Comparison of ENCODE assay signal across 2 cellular contexts in genomic region chr12:52980096-52980694, GRCh38.
TF ChIP-seq lines count a peak whose summit lies in the region.

No MANE protein-coding gene starts in this region.

TF ChIP-seq in A549, 52 proteins besides CTCF, POLR2A, EP300 and RAD21:
- TF ChIP-seq HDAC2 (IDR thresholded peaks at IDR 0.05): no peak
- no peak for TF ChIP-seq HOXB5 (CRISPR knock-in tag; IDR thresholded peaks at IDR 0.05)
- no peak for TF ChIP-seq POLR2AphosphoS2 (conservative IDR thresholded peaks at IDR 0.05; ENCODE audit: low read length)
- no peak for TF ChIP-seq TP53 (CRISPR knock-in tag; IDR thresholded peaks at IDR 0.05)
- TF ChIP-seq RNF2 (IDR thresholded peaks at IDR 0.05; ENCODE audit: borderline replicate concordance, low read depth): no peak
- TF ChIP-seq CHD4 (IDR thresholded peaks at IDR 0.05; ENCODE audit: borderline replicate concordance): no peak
- TF ChIP-seq, protein P1, sequence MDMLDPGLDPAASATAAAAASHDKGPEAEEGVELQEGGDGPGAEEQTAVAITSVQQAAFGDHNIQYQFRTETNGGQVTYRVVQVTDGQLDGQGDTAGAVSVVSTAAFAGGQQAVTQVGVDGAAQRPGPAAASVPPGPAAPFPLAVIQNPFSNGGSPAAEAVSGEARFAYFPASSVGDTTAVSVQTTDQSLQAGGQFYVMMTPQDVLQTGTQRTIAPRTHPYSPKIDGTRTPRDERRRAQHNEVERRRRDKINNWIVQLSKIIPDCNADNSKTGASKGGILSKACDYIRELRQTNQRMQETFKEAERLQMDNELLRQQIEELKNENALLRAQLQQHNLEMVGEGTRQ (IDR thresholded peaks at IDR 0.05): no peak
- no peak for TF ChIP-seq JUNB (IDR thresholded peaks at IDR 0.05)
- TF ChIP-seq RCOR1 (IDR thresholded peaks at IDR 0.05; ENCODE audit: low read depth, low read length): no peak
- TF ChIP-seq, protein P2, sequence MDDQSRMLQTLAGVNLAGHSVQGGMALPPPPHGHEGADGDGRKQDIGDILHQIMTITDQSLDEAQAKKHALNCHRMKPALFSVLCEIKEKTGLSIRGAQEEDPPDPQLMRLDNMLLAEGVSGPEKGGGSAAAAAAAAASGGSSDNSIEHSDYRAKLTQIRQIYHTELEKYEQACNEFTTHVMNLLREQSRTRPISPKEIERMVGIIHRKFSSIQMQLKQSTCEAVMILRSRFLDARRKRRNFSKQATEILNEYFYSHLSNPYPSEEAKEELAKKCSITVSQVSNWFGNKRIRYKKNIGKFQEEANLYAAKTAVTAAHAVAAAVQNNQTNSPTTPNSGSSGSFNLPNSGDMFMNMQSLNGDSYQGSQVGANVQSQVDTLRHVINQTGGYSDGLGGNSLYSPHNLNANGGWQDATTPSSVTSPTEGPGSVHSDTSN (IDR thresholded peaks at IDR 0.05): no peak
- TF ChIP-seq MAX (IDR thresholded peaks at IDR 0.05): no peak
- TF ChIP-seq E2F6 (IDR thresholded peaks at IDR 0.05; ENCODE audit: borderline replicate concordance, low read depth): no peak
- no peak for TF ChIP-seq ESRRA (IDR thresholded peaks at IDR 0.05; ENCODE audit: borderline replicate concordance, low read length)
- no peak for TF ChIP-seq BHLHE40 (IDR thresholded peaks at IDR 0.05; ENCODE audit: low read depth, low read length)
- no peak for TF ChIP-seq JUN (IDR thresholded peaks at IDR 0.05)
- TF ChIP-seq, protein P3, sequence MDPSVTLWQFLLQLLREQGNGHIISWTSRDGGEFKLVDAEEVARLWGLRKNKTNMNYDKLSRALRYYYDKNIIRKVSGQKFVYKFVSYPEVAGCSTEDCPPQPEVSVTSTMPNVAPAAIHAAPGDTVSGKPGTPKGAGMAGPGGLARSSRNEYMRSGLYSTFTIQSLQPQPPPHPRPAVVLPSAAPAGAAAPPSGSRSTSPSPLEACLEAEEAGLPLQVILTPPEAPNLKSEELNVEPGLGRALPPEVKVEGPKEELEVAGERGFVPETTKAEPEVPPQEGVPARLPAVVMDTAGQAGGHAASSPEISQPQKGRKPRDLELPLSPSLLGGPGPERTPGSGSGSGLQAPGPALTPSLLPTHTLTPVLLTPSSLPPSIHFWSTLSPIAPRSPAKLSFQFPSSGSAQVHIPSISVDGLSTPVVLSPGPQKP (IDR thresholded peaks at IDR 0.05; ENCODE audit: low read depth, low read length): no peak
- no peak for TF ChIP-seq HOXB13 (CRISPR knock-in tag; IDR thresholded peaks at IDR 0.05; ENCODE audit: low read depth)

TF ChIP-seq in K562, 482 proteins besides CTCF, POLR2A, EP300 and RAD21:
- TF ChIP-seq NFATC3 (IDR thresholded peaks at IDR 0.05): no peak
- no peak for TF ChIP-seq ZNF75A (CRISPR knock-in tag; IDR thresholded peaks at IDR 0.05)
- TF ChIP-seq SOX6 (IDR thresholded peaks at IDR 0.05): no peak
- TF ChIP-seq KDM5B (IDR thresholded peaks at IDR 0.05; ENCODE audit: insufficient replicate concordance, low read depth, low read length): no peak
- TF ChIP-seq RBM22 (IDR thresholded peaks at IDR 0.05; ENCODE audit: low read depth, low read length, poor library complexity, severe bottlenecking): no peak
- TF ChIP-seq RFX1 (IDR thresholded peaks at IDR 0.05): no peak; the same call in 1 of the 2 replicates
- no peak for TF ChIP-seq KDM1A (IDR thresholded peaks at IDR 0.05)
